In genomic region chr13:114099191-114099590, GRCh38 we compare ENCODE assay signal across 8 cellular contexts. TPM values are rescaled to one million over a fixed set of nuclear protein-coding genes. Genes with fewer than 3 reads are reported as not detected.
A peak's percentile ranks its signal among the peaks of the same experiment; 100 is the strongest.
DNase-seq lines count a peak whose midpoint lies in the region; ATAC-seq and TF ChIP-seq lines count a peak whose summit lies in the region.

No MANE protein-coding gene starts in this region.

- H2AFZ ChIP-seq in smooth muscle cell (ENCODE audit: low read depth): no peak overlapping the region

- intact Hi-C loops in left ventricle myocardium superior (cut with micrococcal nuclease): no loop called here

- peak overlapping the region; percentile 64 for H3K4me3 Mint-ChIP-seq in HFFc6
- H3K4me3 Mint-ChIP-seq in activated naive CD8-positive, alpha-beta T cell: no peak overlapping the region

- H3K4me1 Mint-ChIP-seq in HFFc6 (ENCODE audit: low read depth): peaks cover 57% of the 10 kb centered on the region
- H3K4me1 Mint-ChIP-seq in activated naive CD8-positive, alpha-beta T cell (ENCODE audit: low read depth): peaks cover 63% of the 10 kb centered on the region

- H3K4me2 ChIP-seq in smooth muscle cell: peak overlapping the region; percentile 58

- H3K27me3 Mint-ChIP-seq in HFFc6 (ENCODE audit: insufficient read depth): peaks cover 9% of the 10 kb centered on the region
- H3K27me3 Mint-ChIP-seq in activated naive CD8-positive, alpha-beta T cell: no peaks in the 10 kb centered on the region

- peak overlapping the region; percentile 63 for H3K27ac ChIP-seq in smooth muscle cell (ENCODE audit: low read depth)

- H3K9me3 Mint-ChIP-seq in HFFc6: no peaks in the 10 kb centered on the region
- peaks cover 1% of the 10 kb centered on the region for H3K9me3 Mint-ChIP-seq in activated naive CD8-positive, alpha-beta T cell (ENCODE audit: low read depth)

- H3K4me3 ChIP-seq in AG10803 (ENCODE audit: low read length) (peak overlapping the region; percentile 24), smooth muscle cell (no peak overlapping the region)

- peaks cover 23% of the 10 kb centered on the region for H3K36me3 Mint-ChIP-seq in HFFc6 (ENCODE audit: low read depth)
- peaks cover 3% of the 10 kb centered on the region for H3K36me3 Mint-ChIP-seq in activated naive CD8-positive, alpha-beta T cell

- H3K9ac ChIP-seq in smooth muscle cell (ENCODE audit: low read depth): no peak overlapping the region

- no peaks in the 10 kb centered on the region for H3K9me3 ChIP-seq in smooth muscle cell (replicated peaks; ENCODE audit: low read depth)

- peaks cover 8% of the 10 kb centered on the region for H3F3A ChIP-seq in smooth muscle cell (ENCODE audit: low read depth)

- H3K4me1 ChIP-seq in smooth muscle cell (ENCODE audit: low read depth): peaks cover 16% of the 10 kb centered on the region

- peak overlapping the region; percentile 86 for H3K27ac Mint-ChIP-seq in HFFc6
- peak overlapping the region; percentile 64 for H3K27ac Mint-ChIP-seq in activated naive CD8-positive, alpha-beta T cell

- DNase-seq in AG10803 (ENCODE audit: low read depth) (peak; percentile 95), HFFc6 (peak; percentile 97), left ventricle myocardium superior (peak; percentile 84), smooth muscle cell (lab: John Stamatoyannopoulos, UW; ENCODE audit: unreplicated experiment) (peak; percentile 73)
- DNase-seq in activated CD4-positive, alpha-beta T cell treated with anti-CD3 and anti-CD28 coated beads, Interleukin-2, amount 50 U/mL, for 48 hours: no peak

- no peaks in the 10 kb centered on the region for H3K36me3 ChIP-seq in smooth muscle cell (ENCODE audit: low read depth)

- 2% methylated on average over 10 of the region's 15 CpGs for WGBS in smooth muscle cell (ENCODE audit: low lambda C conversion rate)

- H3K27me3 ChIP-seq in smooth muscle cell (ENCODE audit: low read depth): no peaks in the 10 kb centered on the region

- TF ChIP-seq CTCF in AG10803 (conservative IDR thresholded peaks at IDR 0.05; ENCODE audit: low read length): no peak
- no peak for TF ChIP-seq CTCF in HFFc6 (IDR thresholded peaks at IDR 0.05)
- no peak for TF ChIP-seq CTCF in smooth muscle cell (IDR thresholded peaks at IDR 0.05; ENCODE audit: borderline replicate concordance, insufficient read depth, poor library complexity, severe bottlenecking)

- H3K79me2 ChIP-seq in smooth muscle cell (ENCODE audit: low read depth): peaks cover 56% of the 10 kb centered on the region

- ATAC-seq in left ventricle myocardium superior: peak; percentile 94
- no peak for ATAC-seq in GM19395 (IDR thresholded peaks at IDR 0.05; ENCODE audit: unreplicated experiment)
- ATAC-seq in HG03469 (IDR thresholded peaks at IDR 0.05; ENCODE audit: unreplicated experiment): no peak

- peaks cover 76% of the 10 kb centered on the region for H4K20me1 ChIP-seq in smooth muscle cell (ENCODE audit: low read depth)

RNA-seq across cellular contexts. Expression of gene RASA3, which starts 33.2 kb away (rescaled TPM):
- total RNA-seq in HFFc6 (2021; fragmentation: NEBNext Ultra II Directional; extraction: Animal tissue kit (Norgen Biotek cat#: 25700)): 10 to 100 TPM; 31.6 to 37.6 (median 33.1) TPM
- total RNA-seq in left ventricle myocardium superior (12.3 TPM), smooth muscle cell (21.3 and 23.4 TPM in 2 replicates)
- 24.4 and 26.8 TPM in 2 replicates for polyA plus RNA-seq in smooth muscle cell

Comparison
In these comparisons a context has a peak if more than half of its experiments do, and no peak if none do; other contexts are left out.
1. DNase-seq: peak in AG10803 (single experiment), HFFc6 (single experiment), left ventricle myocardium superior (single experiment) and smooth muscle cell (single experiment); none in activated CD4-positive, alpha-beta T cell treated with anti-CD3 and anti-CD28 coated beads, Interleukin-2, amount 50 U/mL, for 48 hours (0 of 2).